ENCODE assay signal across 28 cellular contexts in the genomic region with DNA sequence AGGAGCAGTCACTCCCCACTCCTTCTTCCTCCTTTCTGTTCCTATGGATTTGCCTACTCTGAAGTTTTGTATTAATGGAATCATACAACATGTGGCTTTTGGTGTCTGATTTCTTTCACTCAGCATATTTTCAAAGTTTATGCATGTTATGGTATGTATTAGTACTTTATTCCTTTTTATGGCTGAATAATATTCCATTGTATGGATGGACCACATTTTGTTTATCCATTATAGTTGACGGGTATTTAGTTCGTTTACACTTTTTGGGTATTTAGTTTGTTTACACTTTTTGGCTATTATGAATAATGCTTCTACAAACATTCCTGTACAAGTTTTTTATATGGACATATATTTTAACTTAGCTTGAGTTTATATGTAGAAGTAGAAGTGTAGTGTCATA.
"Had no signal": no experiment of that assay in that cellular context is flagged by ENCODE, and none has a peak within 500 bp of the region (broad histone marks: within the 10 kb centered on the region; RNA-seq: fewer than 3 reads in every experiment).

No MANE protein-coding gene starts in this region.

- H3K27me3 ChIP-seq: neural progenitor cell, ovary, right lobe of liver, sigmoid colon, stomach, thyroid gland, tibial nerve, upper lobe of left lung, vagina had no signal

- H3K4me3 Mint-ChIP-seq: naive thymus-derived CD8-positive, alpha-beta T cell; natural killer cell treated with Interleukin-12 subunit alpha and Interleukin-12 subunit beta and Interleukin-15 and Interleukin-18, amount 100 ng/mL, for 72 hours; neural progenitor cell; stimulated activated effector memory CD8-positive, alpha-beta T cell treated with anti-CD3 and anti-CD28 coated beads, Interleukin-12 subunit alpha, Interleukin-12 subunit beta, amount 100 ng/mL, for 72 hours; stimulated activated naive B cell treated with anti-CD40 and anti-IgM and Interleukin-4, amounts not matched to agents 10 μg/mL and 1 μg/mL and 100 μg/mL, for 72 hours; stimulated activated naive CD8-positive, alpha-beta T cell treated with anti-CD3 and anti-CD28 coated beads, Interleukin-15, Interleukin-2, amounts not matched to agents 100 ng/mL and 50 ng/mL, for 24 hours had no signal

- H3K9ac ChIP-seq: neural progenitor cell, parathyroid adenoma had no signal

- H3K9me3 Mint-ChIP-seq: natural killer cell treated with Interleukin-12 subunit alpha and Interleukin-12 subunit beta and Interleukin-15 and Interleukin-18, amount 100 ng/mL, for 72 hours; stimulated activated effector memory CD8-positive, alpha-beta T cell treated with anti-CD3 and anti-CD28 coated beads, Interleukin-12 subunit alpha, Interleukin-12 subunit beta, amount 100 ng/mL, for 72 hours had no signal

- H3K4me1 Mint-ChIP-seq: naive thymus-derived CD8-positive, alpha-beta T cell; neural progenitor cell; stimulated activated effector memory CD8-positive, alpha-beta T cell treated with anti-CD3 and anti-CD28 coated beads, Interleukin-12 subunit alpha, Interleukin-12 subunit beta, amount 100 ng/mL, for 72 hours; stimulated activated naive B cell treated with anti-CD40 and anti-IgM and Interleukin-4, amounts not matched to agents 10 μg/mL and 1 μg/mL and 100 μg/mL, for 72 hours had no signal

- H3K9me3 ChIP-seq: ovary, psoas muscle, right lobe of liver, thoracic aorta, thyroid gland, vagina had no signal

- H3K4me3 ChIP-seq: neural progenitor cell, ovary, psoas muscle, right lobe of liver, sigmoid colon, stomach, thoracic aorta, thyroid gland, tibial nerve, upper lobe of left lung, vagina had no signal

- H2AFZ ChIP-seq: neural progenitor cell, parathyroid adenoma had no signal

- H3K36me3 ChIP-seq: neural progenitor cell, ovary, right lobe of liver, sigmoid colon, stomach, thoracic aorta, thyroid gland, upper lobe of left lung, vagina had no signal

- ATAC-seq: naive thymus-derived CD8-positive, alpha-beta T cell; natural killer cell treated with Interleukin-12 subunit alpha and Interleukin-12 subunit beta and Interleukin-15 and Interleukin-18, amount 100 ng/mL, for 72 hours; psoas muscle; right cardiac atrium; right lobe of liver; stimulated activated effector memory CD8-positive, alpha-beta T cell treated with anti-CD3 and anti-CD28 coated beads, Interleukin-12 subunit alpha, Interleukin-12 subunit beta, amount 100 ng/mL, for 72 hours; stimulated activated naive B cell treated with anti-CD40 and anti-IgM and Interleukin-4, amounts not matched to agents 10 μg/mL and 1 μg/mL and 100 μg/mL, for 72 hours had no signal

- H3K27ac ChIP-seq: neural progenitor cell, ovary, parathyroid adenoma, psoas muscle, right lobe of liver, sigmoid colon, stomach, thoracic aorta, thyroid gland, tibial nerve, upper lobe of left lung, vagina had no signal

- H3K79me2 ChIP-seq: parathyroid adenoma had no signal

- H3K27ac Mint-ChIP-seq: naive thymus-derived CD8-positive, alpha-beta T cell; natural killer cell treated with Interleukin-12 subunit alpha and Interleukin-12 subunit beta and Interleukin-15 and Interleukin-18, amount 100 ng/mL, for 72 hours; neural progenitor cell; progenitor cell of endocrine pancreas; stimulated activated effector memory CD8-positive, alpha-beta T cell treated with anti-CD3 and anti-CD28 coated beads, Interleukin-12 subunit alpha, Interleukin-12 subunit beta, amount 100 ng/mL, for 72 hours; stimulated activated naive B cell treated with anti-CD40 and anti-IgM and Interleukin-4, amounts not matched to agents 10 μg/mL and 1 μg/mL and 100 μg/mL, for 72 hours; stimulated activated naive CD8-positive, alpha-beta T cell treated with anti-CD3 and anti-CD28 coated beads, Interleukin-15, Interleukin-2, amounts not matched to agents 100 ng/mL and 50 ng/mL, for 24 hours had no signal

- FAIRE-seq: small intestine, urothelium cell line had no signal

- H3K4me1 ChIP-seq: parathyroid adenoma, psoas muscle, right lobe of liver, sigmoid colon, stomach, thyroid gland, tibial nerve, upper lobe of left lung, vagina had no signal

- H3K36me3 Mint-ChIP-seq: natural killer cell treated with Interleukin-12 subunit alpha and Interleukin-12 subunit beta and Interleukin-15 and Interleukin-18, amount 100 ng/mL, for 72 hours; stimulated activated effector memory CD8-positive, alpha-beta T cell treated with anti-CD3 and anti-CD28 coated beads, Interleukin-12 subunit alpha, Interleukin-12 subunit beta, amount 100 ng/mL, for 72 hours; stimulated activated naive B cell treated with anti-CD40 and anti-IgM and Interleukin-4, amounts not matched to agents 10 μg/mL and 1 μg/mL and 100 μg/mL, for 72 hours had no signal

- H3K4me2 ChIP-seq: neural progenitor cell had no signal

- DNase-seq: naive thymus-derived CD8-positive, alpha-beta T cell; occipital lobe; ovary; posterior cingulate gyrus; psoas muscle; right cardiac atrium; right lobe of liver; sigmoid colon; small intestine; stimulated activated CD4-positive, alpha-beta T cell treated with anti-CD3 and anti-CD28 coated beads, Interleukin-15, amount 100 ng/mL, for 24 hours; stimulated activated CD4-positive, alpha-beta T cell treated with anti-CD3 and anti-CD28 coated beads, Interleukin-2, amount 100 ng/mL, for 24 hours; stimulated activated CD4-positive, alpha-beta T cell treated with anti-CD3 and anti-CD28 coated beads, Interleukin-2, amount 100 ng/mL, for 48 hours; stimulated activated CD4-positive, alpha-beta T cell treated with anti-CD3 and anti-CD28 coated beads, Interleukin-4, amount 100 ng/mL, for 24 hours; stimulated activated naive B cell treated with anti-CD40 and anti-IgM and Interleukin-4, amounts not matched to agents 10 μg/mL and 1 μg/mL and 100 μg/mL, for 72 hours; stimulated activated naive CD4-positive, alpha-beta T cell treated with Interleukin-2 at 50 U/mL for 16 hours; stomach; thyroid gland; upper lobe of left lung had no signal
